In genomic region chr10:64103750-64104149, GRCh38 we compare ENCODE assay signal across 22 cellular contexts.
A peak's percentile ranks its signal among the peaks of the same experiment; 100 is the strongest.
DNase-seq lines count a peak whose midpoint lies in the region; FAIRE-seq lines count a peak whose summit lies in the region.
"Had no signal": no experiment of that assay in that cellular context is flagged by ENCODE, and none has a peak within 500 bp of the region (broad histone marks: within the 10 kb centered on the region; RNA-seq: fewer than 3 reads in every experiment).

No MANE protein-coding gene starts in this region.

- DNase-seq in NCI-H2171 treated with DMSO at 0.1 percent for 48 hours (lab: John Stamatoyannopoulos, UW) = peak; percentile 2
- no peak for DNase-seq in NCI-H2171 (lab: John Stamatoyannopoulos, UW)
- DNase-seq in OCI-M1 (lab: John Stamatoyannopoulos, UW) = peak; percentile 17
- DNase-seq in globus pallidus (ENCODE audit: low spot score) = peak; percentile 26
- DNase-seq in urothelium cell line (ENCODE audit: low spot score) = no peak
- no peak for DNase-seq in NCI-H1930 (lab: John Stamatoyannopoulos, UW)
- DNase-seq in mesenteric fat pad (ENCODE audit: low spot score) = no peak
- DNase-seq: 8988T; ACHN; CD4-positive, CD25-positive, alpha-beta regulatory T cell; Karpas-422; MV-4-11; NCI-H1105; NCI-H1436 treated with DMSO at 0.1 percent for 48 hours; NCI-H187 treated with DMSO at 0.1 percent for 48 hours; NCI-H2227 treated with DMSO at 0.1 percent for 48 hours; NCI-H69; PC-9; SJCRH30 had no signal

- FAIRE-seq in urothelium cell line (lab: Jason Lieb, UNC) = peak; percentile 27
- FAIRE-seq: D721Med, G401.6, H54 had no signal

Comparison
In these comparisons a context has a peak if more than half of its experiments do, and no peak if none do; other contexts are left out.
1. DNase-seq: peak in NCI-H2171 treated with DMSO at 0.1 percent for 48 hours (single experiment), OCI-M1 (single experiment) and globus pallidus (single experiment); none in NCI-H2171 (single experiment), urothelium cell line (single experiment), NCI-H1930 (0 of 2) and mesenteric fat pad (single experiment).